Comparison of ENCODE assay signal across 29 cellular contexts in genomic region chr17:80660527-80661198, GRCh38.
DNase-seq lines count a peak whose midpoint lies in the region; ATAC-seq, FAIRE-seq and TF ChIP-seq lines count a peak whose summit lies in the region.
"Had no signal": no experiment of that assay in that cellular context is flagged by ENCODE, and none has a peak within 500 bp of the region (broad histone marks: within the 10 kb centered on the region; RNA-seq: fewer than 3 reads in every experiment).

No MANE protein-coding gene starts in this region.

- H3K27ac Mint-ChIP-seq in activated naive CD8-positive, alpha-beta T cell treated with anti-CD3 and anti-CD28 coated beads, Interleukin-2, amount 10 ng/mL, durations not matched to agents 7 days and 5 days = peak overlapping the region; percentile 56
- no peak overlapping the region for H3K27ac Mint-ChIP-seq in activated naive CD8-positive, alpha-beta T cell treated with anti-CD3 and anti-CD28 coated beads for 36 hours
- H3K27ac Mint-ChIP-seq in stimulated activated memory B cell treated with anti-CD40 and anti-IgM and Interleukin-4, amounts not matched to agents 10 μg/mL and 1 μg/mL and 100 μg/mL, for 72 hours = peak overlapping the region; percentile 34

- no peak overlapping the region for H3K14ac ChIP-seq in H1 (ENCODE audit: insufficient read length)

- H3K23me2 ChIP-seq in H1 (ENCODE audit: low read depth, low read length) = no peaks in the 10 kb centered on the region; the same call in 1 of the 2 replicates

- H2BK15ac ChIP-seq in H1 (ENCODE audit: low read length) = no peak overlapping the region

- H4K8ac ChIP-seq in H1 (ENCODE audit: extremely low read depth, insufficient read depth, low read length) = no peak overlapping the region

- H3K4me3 Mint-ChIP-seq in activated naive CD8-positive, alpha-beta T cell treated with anti-CD3 and anti-CD28 coated beads, Interleukin-2, amount 10 ng/mL, durations not matched to agents 7 days and 5 days = no peak overlapping the region
- no peak overlapping the region for H3K4me3 Mint-ChIP-seq in activated naive CD8-positive, alpha-beta T cell treated with anti-CD3 and anti-CD28 coated beads for 36 hours
- H3K4me3 Mint-ChIP-seq in stimulated activated memory B cell treated with anti-CD40 and anti-IgM and Interleukin-4, amounts not matched to agents 10 μg/mL and 1 μg/mL and 100 μg/mL, for 72 hours = no peak overlapping the region
- H3K4me3 Mint-ChIP-seq: natural killer cell had no signal

- peaks cover 13% of the 10 kb centered on the region for H3K79me1 ChIP-seq in H1 (ENCODE audit: low read depth, low read length)

- no peak overlapping the region for H3K23ac ChIP-seq in H1 (ENCODE audit: insufficient read length)

- H3K27me3 ChIP-seq in OCI-LY1 (ENCODE audit: insufficient read depth, low read length) (no peaks in the 10 kb centered on the region), H1 (replicated peaks in 1 of 4; ENCODE audit: control insufficient read depth in 3 of 4, extremely low read depth in 1 of 4, insufficient read depth in 3 of 4, low read length in 3 of 4) (no peaks in the 10 kb centered on the region)
- H3K27me3 ChIP-seq: body of pancreas, dorsolateral prefrontal cortex, esophagus squamous epithelium, foreskin keratinocyte, heart right ventricle, upper lobe of right lung had no signal

- H3K27me3 Mint-ChIP-seq in activated naive CD8-positive, alpha-beta T cell treated with anti-CD3 and anti-CD28 coated beads, Interleukin-2, amount 10 ng/mL, durations not matched to agents 7 days and 5 days = peaks cover 2% of the 10 kb centered on the region
- H3K27me3 Mint-ChIP-seq in activated naive CD8-positive, alpha-beta T cell treated with anti-CD3 and anti-CD28 coated beads for 36 hours = no peaks in the 10 kb centered on the region
- H3K27me3 Mint-ChIP-seq in stimulated activated memory B cell treated with anti-CD40 and anti-IgM and Interleukin-4, amounts not matched to agents 10 μg/mL and 1 μg/mL and 100 μg/mL, for 72 hours = no peaks in the 10 kb centered on the region

- H3K27ac ChIP-seq in OCI-LY1 (ENCODE audit: low read depth, low read length, poor library complexity, severe bottlenecking) (peak overlapping the region; percentile 57), H1 (ENCODE audit: low read depth, low read length) (no peak overlapping the region), caudate nucleus (ENCODE audit: low read depth, low read length) (no peak overlapping the region)
- H3K27ac ChIP-seq: body of pancreas, dorsolateral prefrontal cortex, esophagus squamous epithelium, foreskin keratinocyte, heart right ventricle, lower lobe of right lung, psoas muscle, upper lobe of right lung had no signal

- peaks cover 34% of the 10 kb centered on the region for H3K4me1 Mint-ChIP-seq in activated naive CD8-positive, alpha-beta T cell treated with anti-CD3 and anti-CD28 coated beads, Interleukin-2, amount 10 ng/mL, durations not matched to agents 7 days and 5 days
- H3K4me1 Mint-ChIP-seq in activated naive CD8-positive, alpha-beta T cell treated with anti-CD3 and anti-CD28 coated beads for 36 hours = peaks cover 39% of the 10 kb centered on the region
- peaks cover 70% of the 10 kb centered on the region for H3K4me1 Mint-ChIP-seq in stimulated activated memory B cell treated with anti-CD40 and anti-IgM and Interleukin-4, amounts not matched to agents 10 μg/mL and 1 μg/mL and 100 μg/mL, for 72 hours

- WGBS in H1 (ENCODE audit: extremely low coverage in 1 of 2, insufficient coverage in 1 of 2, insufficient read length in 1 of 2, insufficient replicate concordance in 2 of 2, low coverage in 1 of 2, low lambda C conversion rate in 2 of 2, missing lambda C conversion rate in 1 of 2), 2 experiments = 82% methylated on average over 11 of the region's 13 CpGs; no CpG with 5 or more reads in 1 of the 2 experiments

- H3K36me3 ChIP-seq in OCI-LY1 (ENCODE audit: insufficient read depth, low read length) (no peaks in the 10 kb centered on the region; the same call in 1 of the 2 replicates), H1 (ENCODE audit: control insufficient read depth in 2 of 4, insufficient read depth in 4 of 4, low read length in 3 of 4) (no peaks in the 10 kb centered on the region)
- H3K36me3 ChIP-seq: esophagus squamous epithelium, heart right ventricle, lower lobe of right lung, upper lobe of right lung had no signal

- no peak overlapping the region for H2BK5ac ChIP-seq in H1 (ENCODE audit: low read depth, low read length)

- H2BK20ac ChIP-seq in H1 (ENCODE audit: low read length) = no peak overlapping the region

- H3K4me3 ChIP-seq in OCI-LY1 (ENCODE audit: low read depth, low read length, poor library complexity, severe bottlenecking) (no peak overlapping the region), H1 (ENCODE audit: extremely low read depth in 1 of 4, insufficient read depth in 2 of 4, low read depth in 3 of 4, low read length in 4 of 4) (no peak overlapping the region)
- H3K4me3 ChIP-seq: body of pancreas, dorsolateral prefrontal cortex, esophagus squamous epithelium, heart right ventricle, lower lobe of right lung, psoas muscle, upper lobe of right lung had no signal

- no peak for ATAC-seq in activated naive CD8-positive, alpha-beta T cell treated with anti-CD3 and anti-CD28 coated beads, Interleukin-2, amount 10 ng/mL, durations not matched to agents 7 days and 5 days (ENCODE audit: low read depth)
- no peak for ATAC-seq in stimulated activated memory B cell treated with anti-CD40 and anti-IgM and Interleukin-4, amounts not matched to agents 10 μg/mL and 1 μg/mL and 100 μg/mL, for 72 hours
- ATAC-seq: body of pancreas, foreskin keratinocyte, heart right ventricle, lower lobe of right lung, natural killer cell, upper lobe of right lung had no signal

- no peak overlapping the region for H3K4ac ChIP-seq in H1 (replicated peaks; ENCODE audit: insufficient read length, low read depth, low read length)

- no peak overlapping the region for H2BK120ac ChIP-seq in H1 (replicated peaks; ENCODE audit: low read depth, low read length)

- peak; percentile 34 to 46 for TF ChIP-seq RAD21 in H1 (IDR thresholded peaks at IDR 0.05 in 1 of 2, conservative IDR thresholded peaks at IDR 0.05 in 1 of 2; ENCODE audit: low read depth in 2 of 2, low read length in 2 of 2)

- H2AFZ ChIP-seq in OCI-LY1 (ENCODE audit: low read length) = no peak overlapping the region
- no peak overlapping the region for H2AFZ ChIP-seq in H1 (ENCODE audit: low read length)

- POLR2A ChIA-PET in activated naive CD8-positive, alpha-beta T cell treated with anti-CD3 and anti-CD28 coated beads, Interleukin-2, amount 10 ng/mL, durations not matched to agents 7 days and 5 days (lab: Charles Lee) = no interaction called here
- POLR2A ChIA-PET in H1 (lab: Charles Lee; ENCODE audit: partially characterized antibody) = no interaction called here

- H3K9me3 ChIP-seq in OCI-LY1 (ENCODE audit: low read length) (peaks cover 7% of the 10 kb centered on the region; the same call in 1 of the 2 replicates), H1 (ENCODE audit: insufficient read depth in 2 of 2, low read depth in 1 of 2, low read length in 1 of 2) (0 out of 4 replicates have a peak, but pooled peaks cover 0 to 2% of the 10 kb centered on the region in 2 experiments)
- H3K9me3 ChIP-seq: body of pancreas, Caco-2, upper lobe of right lung had no signal

- no peaks in the 10 kb centered on the region for H4K20me1 ChIP-seq in OCI-LY1 (ENCODE audit: insufficient read depth, low read length)
- peaks cover 0 to 9% of the 10 kb centered on the region in 2 experiments for H4K20me1 ChIP-seq in H1 (replicated peaks in 1 of 2; ENCODE audit: control insufficient read depth in 1 of 2, insufficient read depth in 2 of 2, low read length in 2 of 2)

- H3K36me3 Mint-ChIP-seq in activated naive CD8-positive, alpha-beta T cell treated with anti-CD3 and anti-CD28 coated beads, Interleukin-2, amount 10 ng/mL, durations not matched to agents 7 days and 5 days = peaks cover 33% of the 10 kb centered on the region
- H3K36me3 Mint-ChIP-seq in activated naive CD8-positive, alpha-beta T cell treated with anti-CD3 and anti-CD28 coated beads for 36 hours = peaks cover 21% of the 10 kb centered on the region
- H3K36me3 Mint-ChIP-seq in stimulated activated memory B cell treated with anti-CD40 and anti-IgM and Interleukin-4, amounts not matched to agents 10 μg/mL and 1 μg/mL and 100 μg/mL, for 72 hours = peaks cover 17% of the 10 kb centered on the region
- H3K36me3 Mint-ChIP-seq: natural killer cell had no signal

- CTCF ChIA-PET in H1 (lab: Charles Lee; ENCODE audit: partially characterized antibody) = interaction anchor here (0.8 to 3.8 kb wide), 6 partner anchors 10 to 235 kb away, joined by 3 to 14 read pairs (median 4); no protein-coding TSS in a partner anchor

- DNase-seq in activated naive CD8-positive, alpha-beta T cell treated with anti-CD3 and anti-CD28 coated beads, Interleukin-2, amount 10 ng/mL, durations not matched to agents 7 days and 5 days = no peak
- DNase-seq in activated naive CD8-positive, alpha-beta T cell treated with anti-CD3 and anti-CD28 coated beads for 36 hours = no peak
- no peak for DNase-seq in H1 (ENCODE audit: low read depth in 1 of 2, low spot score in 2 of 2)
- DNase-seq in caudate nucleus (lab: John Stamatoyannopoulos, UW) = no peak
- no peak for DNase-seq in NCI-H510A treated with DMSO at 0.1 percent for 48 hours (lab: John Stamatoyannopoulos, UW)
- no peak for DNase-seq in HPDE6-E6E7 (ENCODE audit: extremely low spot score)
- DNase-seq: activated CD4-positive, alpha-beta T cell treated with anti-CD3 and anti-CD28 coated beads, Interleukin-2, amount 50 U/mL, for 4 hours; activated CD8-positive, alpha-beta memory T cell treated with anti-CD3 and anti-CD28 coated beads, Interleukin-2, amount 50 U/mL, for 4 hours; activated effector memory CD4-positive, alpha-beta T cell treated with Interleukin-2 at 50 U/mL for 16 hours; body of pancreas; Caco-2; dorsolateral prefrontal cortex; esophagus squamous epithelium; foreskin keratinocyte; heart right ventricle; kidney glomerular epithelial cell; lower lobe of right lung; natural killer cell; NCI-H1092; NCI-H1694; NCI-H446; occipital lobe; stimulated activated CD4-positive, alpha-beta T cell treated with anti-CD3 and anti-CD28 coated beads, Interleukin-4, amount 100 ng/mL, for 24 hours; substantia nigra; upper lobe of right lung had no signal

- H4K5ac ChIP-seq in H1 (ENCODE audit: insufficient read length, low read depth, low read length) = no peak overlapping the region

- no peak overlapping the region; the same call in 1 of the 2 replicates for H3K18ac ChIP-seq in H1 (ENCODE audit: extremely low read depth, low read length)

- peaks cover 4% of the 10 kb centered on the region; the same call in 1 of the 2 replicates for H3K79me2 ChIP-seq in OCI-LY1 (ENCODE audit: insufficient read depth, low read length)
- peaks cover 0 to 31% of the 10 kb centered on the region in 2 experiments; a peak in 2 of 4 replicates for H3K79me2 ChIP-seq in H1 (ENCODE audit: control insufficient read depth in 1 of 2, insufficient read depth in 2 of 2, low read length in 2 of 2)

- TF ChIP-seq POLR2A in H1 (IDR thresholded peaks at IDR 0.05; ENCODE audit: control extremely low read depth in 1 of 2, low read depth in 2 of 2, low read length in 2 of 2) = no peak

- no peaks in the 10 kb centered on the region for H3K9me2 ChIP-seq in OCI-LY1 (ENCODE audit: low read depth, low read length)

- peaks cover 45% of the 10 kb centered on the region for H3K4me1 ChIP-seq in OCI-LY1 (ENCODE audit: insufficient read depth, low read length, severe bottlenecking)
- H3K4me1 ChIP-seq in H1 (replicated peaks in 1 of 4; ENCODE audit: control insufficient read depth in 3 of 4, insufficient read depth in 4 of 4, low read length in 3 of 4) = peaks cover 0 to 11% (median 6%) of the 10 kb centered on the region in 4 experiments; a peak in 4 of 7 replicates
- H3K4me1 ChIP-seq: body of pancreas, Caco-2, psoas muscle had no signal

- H2BK12ac ChIP-seq in H1 (ENCODE audit: low read depth, low read length) = no peak overlapping the region

- no peak for FAIRE-seq in H1 (lab: Jason Lieb, UNC)
- FAIRE-seq: G401.6 had no signal

- no peak for TF ChIP-seq CTCF in OCI-LY1 (IDR thresholded peaks at IDR 0.05; ENCODE audit: low read length)
- TF ChIP-seq CTCF in H1 (IDR thresholded peaks at IDR 0.05; ENCODE audit: control extremely low read depth in 1 of 3, insufficient read depth in 1 of 3, low read depth in 1 of 3, low read length in 3 of 3) = peak in 2 of 3 experiments; percentile 36 to 59; a peak in 3 of 4 replicates

- no peak overlapping the region for H2AK5ac ChIP-seq in H1 (ENCODE audit: low read depth, low read length)

- no peak overlapping the region for H3K9ac ChIP-seq in OCI-LY1 (ENCODE audit: low read length)
- H3K9ac ChIP-seq in H1 (replicated peaks in 1 of 4; ENCODE audit: extremely low read depth in 1 of 4, low read depth in 3 of 4, low read length in 3 of 4) = no peak overlapping the region

- H3K56ac ChIP-seq in H1 (replicated peaks; ENCODE audit: insufficient read length, low read depth, low read length) = no peak overlapping the region

- no peak overlapping the region for H4K91ac ChIP-seq in H1 (replicated peaks; ENCODE audit: insufficient read length, low read length)

- H3K9me3 Mint-ChIP-seq in activated naive CD8-positive, alpha-beta T cell treated with anti-CD3 and anti-CD28 coated beads, Interleukin-2, amount 10 ng/mL, durations not matched to agents 7 days and 5 days = peaks cover 11% of the 10 kb centered on the region
- peaks cover 10% of the 10 kb centered on the region for H3K9me3 Mint-ChIP-seq in activated naive CD8-positive, alpha-beta T cell treated with anti-CD3 and anti-CD28 coated beads for 36 hours
- peaks cover 5% of the 10 kb centered on the region for H3K9me3 Mint-ChIP-seq in stimulated activated memory B cell treated with anti-CD40 and anti-IgM and Interleukin-4, amounts not matched to agents 10 μg/mL and 1 μg/mL and 100 μg/mL, for 72 hours
- H3K9me3 Mint-ChIP-seq: natural killer cell had no signal

- no peaks in the 10 kb centered on the region for H3F3A ChIP-seq in OCI-LY1 (ENCODE audit: insufficient read depth, low read length)

- H3K4me2 ChIP-seq in OCI-LY1 (ENCODE audit: low read length) = no peak overlapping the region
- H3K4me2 ChIP-seq in H1 (ENCODE audit: insufficient read depth in 1 of 2, low read depth in 2 of 2, low read length in 2 of 2) = no peak overlapping the region; a peak in 1 of 4 replicates

- TF ChIP-seq EP300 in H1 (IDR thresholded peaks at IDR 0.05; ENCODE audit: borderline replicate concordance in 1 of 2, low read depth in 2 of 2, low read length in 2 of 2) = no peak
